In genomic region chr17:59513934-59514841, GRCh38 we compare ENCODE assay signal across 8 cellular contexts. TPM values are rescaled to one million over a fixed set of nuclear protein-coding genes. Genes with fewer than 3 reads are reported as not detected.
A peak's percentile ranks its signal among the peaks of the same experiment; 100 is the strongest.
DNase-seq lines count a peak whose midpoint lies in the region; ATAC-seq and TF ChIP-seq lines count a peak whose summit lies in the region.

No MANE protein-coding gene starts in this region.

- ATAC-seq in WTC11 (no peak), GM19324 (IDR thresholded peaks at IDR 0.05; ENCODE audit: low FRiP score, unreplicated experiment) (no peak), HG03378 (IDR thresholded peaks at IDR 0.05; ENCODE audit: unreplicated experiment) (no peak)

- CTCF ChIA-PET in WTC11 (lab: Charles Lee): no interaction called here

- H3K27ac Mint-ChIP-seq in WTC11 (no peak overlapping the region), type B pancreatic cell (no peak overlapping the region)

- H3K36me3 Mint-ChIP-seq in WTC11 (no peaks in the 10 kb centered on the region), type B pancreatic cell (no peaks in the 10 kb centered on the region)

- H3K4me3 Mint-ChIP-seq in WTC11: no peak overlapping the region
- no peak overlapping the region for H3K4me3 Mint-ChIP-seq in type B pancreatic cell

- no peaks in the 10 kb centered on the region for H3K27me3 Mint-ChIP-seq in WTC11 (ENCODE audit: low read depth)
- no peaks in the 10 kb centered on the region for H3K27me3 Mint-ChIP-seq in type B pancreatic cell

- H3K4me1 Mint-ChIP-seq in WTC11: no peaks in the 10 kb centered on the region; the same call in 1 of the 2 replicates
- H3K4me1 Mint-ChIP-seq in type B pancreatic cell (ENCODE audit: unreplicated experiment): peaks cover 8% of the 10 kb centered on the region

- H3K9me3 Mint-ChIP-seq in WTC11 (no peaks in the 10 kb centered on the region), type B pancreatic cell (no peaks in the 10 kb centered on the region)

- POLR2A ChIA-PET in WTC11 (lab: Charles Lee): no interaction called here

- TF ChIP-seq CTCF in WTC11 (IDR thresholded peaks at IDR 0.05) (no peak), type B pancreatic cell (conservative IDR thresholded peaks at IDR 0.05) (no peak)

- DNase-seq in DMS 273 treated with DMSO at 0.1 percent for 48 hours (lab: John Stamatoyannopoulos, UW): peak; percentile 72
- DNase-seq in NCI-H2029 treated with DMSO at 0.1 percent for 48 hours (lab: John Stamatoyannopoulos, UW): peak; percentile 85
- no peak for DNase-seq in WTC11 (ENCODE audit: low spot score)
- DNase-seq in inferior parietal cortex (ENCODE audit: extremely low spot score): peak; percentile 27
- peak; percentile 66 for DNase-seq in type B pancreatic cell (ENCODE audit: extremely low spot score, unreplicated experiment)
- DNase-seq in ecto neural progenitor cell (ENCODE audit: low spot score): no peak

TF ChIP-seq in WTC11, 78 proteins besides CTCF, POLR2A, EP300 and RAD21:
- TF ChIP-seq ATF1 (CRISPR knock-in tag; IDR thresholded peaks at IDR 0.05): no peak
- peak; percentile 85 for TF ChIP-seq GABPB1 (CRISPR knock-in tag; IDR thresholded peaks at IDR 0.05)
- TF ChIP-seq E2F5 (CRISPR knock-in tag; IDR thresholded peaks at IDR 0.05): no peak
- TF ChIP-seq PREB (CRISPR knock-in tag; IDR thresholded peaks at IDR 0.05; ENCODE audit: borderline replicate concordance): no peak

RNA-seq across cellular contexts. Expression of gene DHX40, which starts 51.2 kb away (rescaled TPM):
- total RNA-seq in WTC11 (2021) (26.9 to 29.6 TPM (median 28.8 TPM) in 3 replicates), type B pancreatic cell (ENCODE audit: low replicate concordance) (30.6 and 50.4 TPM in 2 replicates)

Comparison
In these comparisons a context has a peak if more than half of its experiments do, and no peak if none do; other contexts are left out.
1. DNase-seq: peak in DMS 273 treated with DMSO at 0.1 percent for 48 hours (single experiment), NCI-H2029 treated with DMSO at 0.1 percent for 48 hours (single experiment), inferior parietal cortex (single experiment) and type B pancreatic cell (single experiment); none in WTC11 (single experiment) and ecto neural progenitor cell (single experiment).